ENCODE assay signal across 8 cellular contexts in the genomic region with DNA sequence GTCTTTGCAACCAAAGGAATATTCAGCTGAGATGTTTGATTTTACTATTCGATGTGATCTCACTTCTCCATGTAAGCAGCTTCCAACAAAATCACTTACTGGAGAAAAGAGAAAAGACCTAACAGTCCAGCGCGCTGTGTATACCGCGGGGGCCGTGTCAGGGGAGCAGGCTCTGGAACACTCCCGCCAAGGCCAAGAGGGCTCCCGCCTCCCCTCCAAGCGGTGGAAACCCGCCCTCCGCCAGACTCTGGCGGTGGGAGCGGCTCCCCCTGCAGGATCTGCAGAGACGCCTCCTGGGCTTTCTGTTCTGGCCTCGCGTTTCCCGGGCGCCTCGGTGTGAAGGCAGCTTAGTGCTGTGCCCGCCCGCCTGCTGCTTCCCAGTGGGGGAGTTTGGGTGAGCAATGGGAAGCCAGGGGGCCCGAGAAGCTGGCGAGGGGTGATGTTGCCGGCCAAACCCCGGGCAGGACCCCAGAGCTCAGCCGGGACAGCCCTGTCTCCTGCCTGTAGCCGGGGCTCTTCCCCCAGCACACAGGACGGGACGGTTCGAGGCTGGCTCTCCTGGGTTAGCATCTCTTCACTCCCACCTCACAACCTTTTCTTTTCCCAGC. TPM values are rescaled to one million over a fixed set of nuclear protein-coding genes. Genes with fewer than 3 reads are reported as not detected.
DNase-seq lines count a peak whose midpoint lies in the region; ATAC-seq and TF ChIP-seq lines count a peak whose summit lies in the region.

No MANE protein-coding gene starts in this region.

- ATAC-seq in left lobe of liver (peak; percentile 70), HG03196 (IDR thresholded peaks at IDR 0.05; ENCODE audit: unreplicated experiment) (no peak)

- H3K4me1 ChIP-seq in BLaER1 treated with 17β-estradiol and CSF1 and Interleukin-3, amounts not matched to agents 10 nM and 100 nM, result peaks cover 13 to 24% (median 22%) of the 10 kb centered on the region in 10 experiments

- peak overlapping the region in 4 of 10 experiments; percentile 28 to 45 (median 32); a peak in 5 of 20 replicates for H3K4me3 ChIP-seq in BLaER1 treated with 17β-estradiol and CSF1 and Interleukin-3, amounts not matched to agents 10 nM and 100 nM
- H3K4me3 ChIP-seq in H7 (ENCODE audit: insufficient read depth, low read depth, low read length) (peak overlapping the region; percentile 27), choroid plexus epithelial cell (ENCODE audit: low read depth, low read length) (peak overlapping the region; percentile 34)

- DNase-seq in H7, result peak; percentile 95
- peak; percentile 55 for DNase-seq in NCI-H510A (lab: John Stamatoyannopoulos, UW)
- DNase-seq in activated CD4-positive, alpha-beta T cell treated with anti-CD3 and anti-CD28 coated beads for 48 hours, result peak; percentile 72
- DNase-seq in choroid plexus epithelial cell (ENCODE audit: low read depth), result peak; percentile 76
- DNase-seq in left lobe of liver (ENCODE audit: low spot score), result peak; percentile 75
- peak; percentile 58 for DNase-seq in stimulated activated CD4-positive, alpha-beta T cell treated with anti-CD3 and anti-CD28 coated beads, Interleukin-1b, Interleukin-23, amount 100 ng/mL, for 48 hours

- H3K27ac ChIP-seq in BLaER1 treated with 17β-estradiol and CSF1 and Interleukin-3, amounts not matched to agents 10 nM and 100 nM, result no peak overlapping the region

- peak overlapping the region in 9 of 11 experiments; percentile 23 to 56 (median 41); a peak in 12 of 22 replicates for H3K9ac ChIP-seq in BLaER1 treated with 17β-estradiol and CSF1 and Interleukin-3, amounts not matched to agents 10 nM and 100 nM

- H3K27me3 ChIP-seq in BLaER1 treated with 17β-estradiol and CSF1 and Interleukin-3, amounts not matched to agents 10 nM and 100 nM, result peaks cover 33 to 59% (median 50%) of the 10 kb centered on the region in 11 experiments
- H3K27me3 ChIP-seq in H7 (ENCODE audit: control insufficient read depth, insufficient read depth, low read length), result peaks cover 19% of the 10 kb centered on the region

- TF ChIP-seq CTCF in choroid plexus epithelial cell (conservative IDR thresholded peaks at IDR 0.05; ENCODE audit: low read depth, low read length), result peak; percentile 87

- H3K36me3 ChIP-seq in BLaER1 treated with 17β-estradiol and CSF1 and Interleukin-3, amounts not matched to agents 10 nM and 100 nM, result no peaks in the 10 kb centered on the region
- no peaks in the 10 kb centered on the region for H3K36me3 ChIP-seq in H7 (replicated peaks; ENCODE audit: control insufficient read depth, insufficient read depth, low read length)

- H4K20me1 ChIP-seq in BLaER1 treated with 17β-estradiol and CSF1 and Interleukin-3, amounts not matched to agents 10 nM and 100 nM, result peaks cover 0 to 14% (median 0%) of the 10 kb centered on the region in 11 experiments; a peak in 6 of 22 replicates

- no peaks in the 10 kb centered on the region for H3K9me3 ChIP-seq in BLaER1 treated with 17β-estradiol and CSF1 and Interleukin-3, amounts not matched to agents 10 nM and 100 nM (replicated peaks in 1 of 11)

- H3K4me2 ChIP-seq in BLaER1 treated with 17β-estradiol and CSF1 and Interleukin-3, amounts not matched to agents 10 nM and 100 nM, result peak overlapping the region; percentile 48 to 85 (median 67)

RNA-seq across cellular contexts. Expression of a gene that starts 36.3 kb away (rescaled TPM):
- total RNA-seq in H7 (2014; rRNA removed; shearing (Covaris generic)), result 11.7 and 15.2 TPM in 2 replicates
- 5.3 TPM for total RNA-seq in left lobe of liver

RNA-seq across cellular contexts. Expression of a gene that starts 57.8 kb away (rescaled TPM):
- 12.3 and 17.2 TPM in 2 replicates for total RNA-seq in H7 (2014; rRNA removed; shearing (Covaris generic))
- total RNA-seq in left lobe of liver, result 6.5 TPM
